Comparison of ENCODE assay signal across 9 cellular contexts in genomic region chr20:5714261-5715041, GRCh38. TPM values are rescaled to one million over a fixed set of nuclear protein-coding genes. Genes with fewer than 3 reads are reported as not detected.
A peak's percentile ranks its signal among the peaks of the same experiment; 100 is the strongest.
DNase-seq lines count a peak whose midpoint lies in the region; ATAC-seq, FAIRE-seq and TF ChIP-seq lines count a peak whose summit lies in the region.
"Had no signal": no experiment of that assay in that cellular context is flagged by ENCODE, and none has a peak within 500 bp of the region (broad histone marks: within the 10 kb centered on the region; RNA-seq: fewer than 3 reads in every experiment).

No MANE protein-coding gene starts in this region.

- no peak for TF ChIP-seq POLR2A in GM12892 (IDR thresholded peaks at IDR 0.05; ENCODE audit: low read depth, low read length)

- ATAC-seq in activated naive CD4-positive, alpha-beta T cell treated with anti-CD3 and anti-CD28 coated beads, Interleukin-2, amount 50 U/mL, for 72 hours: peak; percentile 88 to 90
- no peak for ATAC-seq in HG03045 (IDR thresholded peaks at IDR 0.05; ENCODE audit: unreplicated experiment)
- no peak for ATAC-seq in HG02678 (IDR thresholded peaks at IDR 0.05; ENCODE audit: unreplicated experiment)

- H3K79me2 ChIP-seq in mesendoderm (ENCODE audit: control insufficient read depth, insufficient read depth, low read length): no peaks in the 10 kb centered on the region

- no peak overlapping the region for H3K4ac ChIP-seq in mesendoderm (ENCODE audit: low read depth, low read length)

- H3K36me3 Mint-ChIP-seq in activated naive CD4-positive, alpha-beta T cell treated with anti-CD3 and anti-CD28 coated beads, Interleukin-2, amount 50 U/mL, for 72 hours: peaks cover 0 to 13% of the 10 kb centered on the region in 2 donors
- H3K36me3 Mint-ChIP-seq in mesothelial cell of epicardium: no peaks in the 10 kb centered on the region

- no peaks in the 10 kb centered on the region for H3K27me3 ChIP-seq in mesendoderm (ENCODE audit: insufficient read depth, low read length, poor library complexity)

- H4K5ac ChIP-seq in mesendoderm (ENCODE audit: low read length): no peak overlapping the region

- peak; percentile 46 for FAIRE-seq in GM12892 (lab: Jason Lieb, UNC)

- H3K27me3 Mint-ChIP-seq in mesothelial cell of epicardium (ENCODE audit: low read depth): peaks cover 24% of the 10 kb centered on the region

- no peak overlapping the region for H3K23ac ChIP-seq in mesendoderm (ENCODE audit: low read length)

- H4K8ac ChIP-seq in mesendoderm (ENCODE audit: low read depth, low read length): no peak overlapping the region

- no peaks in the 10 kb centered on the region for H3K79me1 ChIP-seq in mesendoderm (ENCODE audit: low read length)

- TF ChIP-seq CTCF in mesothelial cell of epicardium (IDR thresholded peaks at IDR 0.05; ENCODE audit: unreplicated experiment): no peak

- no peak overlapping the region for H2AK5ac ChIP-seq in mesendoderm (ENCODE audit: low read length)

- no peak overlapping the region for H3K4me2 ChIP-seq in mesendoderm (ENCODE audit: low read length)

- peaks cover 0 to 5% of the 10 kb centered on the region in 2 donors for H3K9me3 Mint-ChIP-seq in activated naive CD4-positive, alpha-beta T cell treated with anti-CD3 and anti-CD28 coated beads, Interleukin-2, amount 50 U/mL, for 72 hours
- H3K9me3 Mint-ChIP-seq in mesothelial cell of epicardium: no peaks in the 10 kb centered on the region

- no peaks in the 10 kb centered on the region for H3K36me3 ChIP-seq in mesendoderm (ENCODE audit: control insufficient read depth, insufficient read depth, low read length)

- H3K18ac ChIP-seq in mesendoderm (ENCODE audit: low read length): no peak overlapping the region

- no peak overlapping the region for H2BK5ac ChIP-seq in mesendoderm (ENCODE audit: low read length)

- H3K27ac ChIP-seq in mesendoderm (ENCODE audit: low read depth, low read length): no peak overlapping the region

- peak overlapping the region; percentile 84 to 86 for H3K27ac Mint-ChIP-seq in activated naive CD4-positive, alpha-beta T cell treated with anti-CD3 and anti-CD28 coated beads, Interleukin-2, amount 50 U/mL, for 72 hours
- no peak overlapping the region for H3K27ac Mint-ChIP-seq in mesothelial cell of epicardium
- H3K27ac Mint-ChIP-seq: dendritic cell treated with granulocyte-macrophage colony-stimulating factor and Interleukin-4, amounts not matched to agents 40 ng/mL and 50 ng/mL, for 4 days had no signal

- no peaks in the 10 kb centered on the region for H3K4me1 ChIP-seq in mesendoderm (ENCODE audit: control insufficient read depth, low read depth, low read length)

- no peaks in the 10 kb centered on the region for H3K4me1 Mint-ChIP-seq in mesothelial cell of epicardium

- H3K4me3 Mint-ChIP-seq in mesothelial cell of epicardium: no peak overlapping the region
- H3K4me3 Mint-ChIP-seq: dendritic cell treated with granulocyte-macrophage colony-stimulating factor and Interleukin-4, amounts not matched to agents 40 ng/mL and 50 ng/mL, for 4 days had no signal

- no peak overlapping the region for H3K56ac ChIP-seq in mesendoderm (ENCODE audit: low read length)

- H3K4me3 ChIP-seq in mesendoderm (ENCODE audit: low read length): no peak overlapping the region

- H2BK15ac ChIP-seq in mesendoderm (replicated peaks; ENCODE audit: low read depth): no peak overlapping the region

- intact Hi-C loops in posterior vena cava (cut with DNase I): no loop called here

- WGBS in mesendoderm (ENCODE audit: extremely low coverage, insufficient coverage, low lambda C conversion rate): no CpG with 5 or more reads among the region's 4 CpGs

- no peak overlapping the region for H3K9ac ChIP-seq in mesendoderm (ENCODE audit: low read length)

- no peak for DNase-seq in GM12892 (ENCODE audit: insufficient read length)
- peak; percentile 58 for DNase-seq in RPMI7951 (ENCODE audit: low read depth)
- peak in 1 of 2 donors; percentile 44 for DNase-seq in activated naive CD4-positive, alpha-beta T cell treated with anti-CD3 and anti-CD28 coated beads, Interleukin-2, amount 50 U/mL, for 72 hours (ENCODE audit: low spot score in 2 of 2)
- peak; percentile 84 for DNase-seq in mesendoderm
- no peak for DNase-seq in mesothelial cell of epicardium (ENCODE audit: low spot score in 2 of 2, unreplicated experiment in 2 of 2)
- no peak for DNase-seq in posterior vena cava (ENCODE audit: low spot score)

- no peak overlapping the region for H2BK120ac ChIP-seq in mesendoderm (ENCODE audit: low read depth, low read length)

RNA-seq across cellular contexts. Expression of gene SHLD1, which starts 35.8 kb away (rescaled TPM):
- polyA plus RNA-seq in GM12892 (2012; ENCODE audit: missing spikeins): 16.6 TPM
- total RNA-seq in RPMI7951 (2014; rRNA removed; shearing (Covaris generic)): 12.5 and 15.5 TPM in 2 replicates
- 10 to 100 TPM; 11.2 to 14.9 TPM for total RNA-seq in activated naive CD4-positive, alpha-beta T cell treated with anti-CD3 and anti-CD28 coated beads, Interleukin-2, amount 50 U/mL, for 72 hours
- polyA plus RNA-seq in mesendoderm (2013, experiment 1 of 2): 5.4 TPM
- 6.0 TPM for polyA plus RNA-seq in mesendoderm (2013, experiment 2 of 2)
- total RNA-seq in mesothelial cell of epicardium (10.0 to 11.9 TPM (median 11.6 TPM) in 3 replicates), posterior vena cava (1 to 10 TPM; 2.7 to 3.3 TPM)

Comparison
In these comparisons a context has a peak if more than half of its experiments do, and no peak if none do; other contexts are left out.
1. DNase-seq: peak in RPMI7951 (single experiment) and mesendoderm (single experiment); none in GM12892 (single experiment), mesothelial cell of epicardium (0 of 2) and posterior vena cava (single experiment).
2. ATAC-seq: peak in activated naive CD4-positive, alpha-beta T cell treated with anti-CD3 and anti-CD28 coated beads, Interleukin-2, amount 50 U/mL, for 72 hours (2 of 2); none in HG03045 (single experiment) and HG02678 (single experiment).